In the genomic region with DNA sequence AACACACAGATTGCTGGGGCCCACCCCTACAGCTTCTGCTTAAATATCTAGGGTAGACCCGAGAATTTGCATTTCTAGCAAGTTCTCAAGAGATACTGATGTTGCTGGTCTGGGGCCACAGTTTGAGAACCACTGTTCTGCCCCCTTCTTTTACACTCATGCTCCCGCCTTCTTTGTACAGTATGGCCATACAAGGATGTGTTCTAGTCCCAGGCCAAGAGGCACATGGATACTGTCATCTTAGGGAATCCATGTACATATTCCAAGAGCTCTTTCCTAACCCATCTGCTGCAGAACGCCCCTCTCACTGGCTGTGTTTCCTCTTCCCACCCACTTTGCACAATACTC, we compare ENCODE assay signal across 34 cellular contexts. TPM values are rescaled to one million over a fixed set of nuclear protein-coding genes. Genes with fewer than 3 reads are reported as not detected.
"Had no signal": no experiment of that assay in that cellular context is flagged by ENCODE, and none has a peak within 500 bp of the region (broad histone marks: within the 10 kb centered on the region; RNA-seq: fewer than 3 reads in every experiment).

No MANE protein-coding gene starts in this region.

- H3K27me3 ChIP-seq: SJCRH30 had no signal

- DNase-seq: Kasumi-1, KG1, MM.1S, MV-4-11, NCI-H1092, NCI-H1105, NCI-H1417 treated with DMSO at 0.1 percent for 48 hours, NCI-H1436 treated with DMSO at 0.1 percent for 48 hours, NCI-H1694 treated with DMSO at 0.1 percent for 48 hours, NCI-H187 treated with DMSO at 0.1 percent for 48 hours, NCI-H2029, NCI-H2081, NCI-H2171 treated with DMSO at 0.1 percent for 48 hours, NCI-H2227 treated with DMSO at 0.1 percent for 48 hours, NCI-H345, NCI-H446, NCI-H510A treated with DMSO at 0.1 percent for 48 hours, NCI-H524 treated with DMSO at 0.1 percent for 48 hours, NCI-H526 treated with DMSO at 0.1 percent for 48 hours, NCI-H748 treated with DMSO at 0.1 percent for 48 hours, NCI-H82, PC-9, SHP77, SIG-M5, SJCRH30 had no signal

- H3K4me2 ChIP-seq: PC-9 had no signal

- H3K4me3 ChIP-seq: PC-9, SJCRH30, SK-N-MC had no signal

- H3K9me3 ChIP-seq: SJCRH30 had no signal

- H2AFZ ChIP-seq: PC-9 had no signal

- H3K36me3 ChIP-seq: SJCRH30 had no signal

- H3K27ac ChIP-seq: PC-9, RWPE1, SJCRH30, SK-N-MC had no signal

- H3K4me1 ChIP-seq: SJCRH30 had no signal

- ATAC-seq: Panc1, Right ventricle myocardium inferior, SK-N-SH treated with all-trans-retinoic acid at 6 μM for 48 hours had no signal

RNA-seq across cellular contexts. Expression of gene FGF18, which starts 44.4 kb away (rescaled TPM):
- total RNA-seq: M059J, NCI-H460, RPMI7951, SJCRH30, SK-MEL-5 had no signal
